8 cellular contexts compared by ENCODE assay signal in genomic region chrX:49754238-49754857, GRCh38. TPM values are rescaled to one million over a fixed set of nuclear protein-coding genes. Genes with fewer than 3 reads are reported as not detected.
DNase-seq lines count a peak whose midpoint lies in the region; ATAC-seq and TF ChIP-seq lines count a peak whose summit lies in the region.

No MANE protein-coding gene starts in this region.

- H3K27ac Mint-ChIP-seq in activated T-cell treated with anti-CD3 and anti-CD28 coated beads, Interleukin-2, amount 50 U/mL, for 72 hours: no peak overlapping the region

- H3K79me2 ChIP-seq in OCI-LY3 (ENCODE audit: low read length): no peaks in the 10 kb centered on the region

- no peaks in the 10 kb centered on the region for H3K9me3 Mint-ChIP-seq in activated T-cell treated with anti-CD3 and anti-CD28 coated beads, Interleukin-2, amount 50 U/mL, for 72 hours

- no peak overlapping the region for H3K4me2 ChIP-seq in OCI-LY3 (ENCODE audit: low read length)

- peak; percentile 58 to 64 for ATAC-seq in activated T-cell treated with anti-CD3 and anti-CD28 coated beads, Interleukin-2, amount 50 U/mL, for 72 hours (replicated peaks in 1 of 2)
- ATAC-seq in HG03571 (IDR thresholded peaks at IDR 0.05; ENCODE audit: unreplicated experiment) (no peak), GM19467 (IDR thresholded peaks at IDR 0.05; ENCODE audit: unreplicated experiment) (no peak)

- no peak overlapping the region for H3K4me3 Mint-ChIP-seq in activated T-cell treated with anti-CD3 and anti-CD28 coated beads, Interleukin-2, amount 50 U/mL, for 72 hours

- CTCF ChIA-PET in HEK293 (lab: Yijun Ruan, JAX): interaction anchor here (0.6 to 1.5 kb wide), 16 partner anchors 8 to 607 kb away, joined by 3 to 8 read pairs (median 3); no protein-coding TSS in a partner anchor

- no peak overlapping the region for H2AFZ ChIP-seq in OCI-LY3 (ENCODE audit: low read depth, low read length)

- DNase-seq in Daoy (ENCODE audit: low read depth) (peak; percentile 43), fibroblast of villous mesenchyme (ENCODE audit: low read depth) (peak; percentile 30), retinal pigment epithelial cell (ENCODE audit: low read depth) (no peak)
- peak; percentile 43 to 52 for DNase-seq in activated T-cell treated with anti-CD3 and anti-CD28 coated beads, Interleukin-2, amount 50 U/mL, for 72 hours

- H3K4me1 ChIP-seq in HEK293 (ENCODE audit: control insufficient read depth, insufficient read depth, low read length): no peaks in the 10 kb centered on the region
- H3K4me1 ChIP-seq in OCI-LY3 (ENCODE audit: low read length): peaks cover 21% of the 10 kb centered on the region

- H3K27ac ChIP-seq in HEK293 (ENCODE audit: extremely low read depth, low read depth, low read length) (no peak overlapping the region), OCI-LY3 (ENCODE audit: low read length) (no peak overlapping the region)

- H3K4me3 ChIP-seq in HEK293 (ENCODE audit: low read depth, low read length) (no peak overlapping the region), OCI-LY3 (ENCODE audit: low read length) (no peak overlapping the region), fibroblast of villous mesenchyme (ENCODE audit: low read depth, low read length) (no peak overlapping the region), retinal pigment epithelial cell (ENCODE audit: low read length) (no peak overlapping the region)

- peaks cover 14% of the 10 kb centered on the region for H3K27me3 ChIP-seq in OCI-LY3 (ENCODE audit: low read depth, low read length)

- H3K36me3 ChIP-seq in HEK293 (ENCODE audit: control insufficient read depth in 2 of 2, insufficient read depth in 1 of 2, low read length in 2 of 2) (no peaks in the 10 kb centered on the region), OCI-LY3 (replicated peaks; ENCODE audit: low read depth, low read length) (no peaks in the 10 kb centered on the region)

- H3K4me1 Mint-ChIP-seq in activated T-cell treated with anti-CD3 and anti-CD28 coated beads, Interleukin-2, amount 50 U/mL, for 72 hours (ENCODE audit: low read depth): no peaks in the 10 kb centered on the region

- H3K9ac ChIP-seq in OCI-LY3 (ENCODE audit: low read length): no peak overlapping the region

- H3K9me3 ChIP-seq in HEK293 (ENCODE audit: control insufficient read depth, insufficient read depth, low read depth, low read length) (no peaks in the 10 kb centered on the region), OCI-LY3 (ENCODE audit: insufficient read depth, low read length) (no peaks in the 10 kb centered on the region)

- no peaks in the 10 kb centered on the region for H4K20me1 ChIP-seq in OCI-LY3 (ENCODE audit: insufficient read depth, low read length)

- peaks cover 58% of the 10 kb centered on the region for H3K27me3 Mint-ChIP-seq in activated T-cell treated with anti-CD3 and anti-CD28 coated beads, Interleukin-2, amount 50 U/mL, for 72 hours (ENCODE audit: low read depth)

- no peak for TF ChIP-seq CTCF in HEK293 (tag by site-specific recombination; IDR thresholded peaks at IDR 0.05)
- peak; percentile 72 for TF ChIP-seq CTCF in OCI-LY3 (IDR thresholded peaks at IDR 0.05; ENCODE audit: low read depth, low read length)
- peak; percentile 78 for TF ChIP-seq CTCF in fibroblast of villous mesenchyme (IDR thresholded peaks at IDR 0.05; ENCODE audit: insufficient read depth, low read depth, low read length)
- TF ChIP-seq CTCF in retinal pigment epithelial cell (conservative IDR thresholded peaks at IDR 0.05; ENCODE audit: low read depth, low read length): peak; percentile 78

- POLR2A ChIA-PET in HEK293 (lab: Yijun Ruan, JAX): no interaction called here

- no peaks in the 10 kb centered on the region for H3K36me3 Mint-ChIP-seq in activated T-cell treated with anti-CD3 and anti-CD28 coated beads, Interleukin-2, amount 50 U/mL, for 72 hours (ENCODE audit: insufficient read depth in 2 of 2)

TF ChIP-seq in HEK293, 187 proteins besides CTCF, POLR2A, EP300 and RAD21:
- TF ChIP-seq ZNF157 (tag by site-specific recombination; IDR thresholded peaks at IDR 0.05) (no peak), ZNF335 (tag by site-specific recombination; conservative IDR thresholded peaks at IDR 0.05) (no peak), ZNF654 (tag by site-specific recombination; IDR thresholded peaks at IDR 0.05; ENCODE audit: low read depth) (peak; percentile 65), ZNF280C (tag by site-specific recombination; IDR thresholded peaks at IDR 0.05) (no peak), ZNF530 (tag by site-specific recombination; IDR thresholded peaks at IDR 0.05; ENCODE audit: low read depth) (no peak), REPIN1 (tag by site-specific recombination; IDR thresholded peaks at IDR 0.05; ENCODE audit: low read depth) (no peak), ZNF266 (tag by site-specific recombination; IDR thresholded peaks at IDR 0.05; ENCODE audit: low read depth) (no peak)

RNA-seq across cellular contexts. Expression of gene PAGE1, which starts 58.6 kb away (rescaled TPM):
- 22.4 and 35.4 TPM in 2 replicates for total RNA-seq in Daoy (2014; rRNA removed; shearing (Covaris generic))
- not detected for total RNA-seq in activated T-cell treated with anti-CD3 and anti-CD28 coated beads, Interleukin-2, amount 50 U/mL, for 72 hours
- not detected in 2 replicates for total RNA-seq in fibroblast of villous mesenchyme

Comparison
In these comparisons a context has a peak if more than half of its experiments do, and no peak if none do; other contexts are left out.
1. ATAC-seq: peak in activated T-cell treated with anti-CD3 and anti-CD28 coated beads, Interleukin-2, amount 50 U/mL, for 72 hours (2 of 2); none in HG03571 (single experiment) and GM19467 (single experiment).
2. RNA of gene PAGE1, which starts 58.6 kb away (total RNA-seq): 22.4 to 35.4 TPM in Daoy; not detected in activated T-cell treated with anti-CD3 and anti-CD28 coated beads, Interleukin-2, amount 50 U/mL, for 72 hours and not detected in fibroblast of villous mesenchyme; every median in the first group is over 10 times any median in the second.